ENCODE assay signal across 1 cellular context in the genomic region with DNA sequence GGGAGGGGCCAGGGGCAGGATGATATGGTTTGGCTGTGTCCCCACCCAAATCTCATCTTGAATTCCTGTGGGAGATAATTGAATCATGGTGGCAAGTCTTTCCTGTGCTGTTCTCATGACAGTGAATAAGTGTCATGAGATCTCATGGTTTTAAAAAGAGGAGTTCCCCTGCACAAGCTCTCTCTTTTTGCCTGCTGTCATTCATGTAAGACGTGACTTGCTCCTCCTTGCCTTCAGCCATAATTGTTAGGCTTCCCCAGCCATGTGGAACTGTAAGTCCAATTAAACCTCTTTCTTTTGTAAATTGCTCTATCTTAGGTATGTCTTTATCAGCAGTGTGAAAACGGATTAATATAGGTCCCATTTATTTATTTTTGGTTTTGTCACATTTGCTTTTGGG. TPM values are rescaled to one million over a fixed set of nuclear protein-coding genes. Genes with fewer than 3 reads are reported as not detected.
"Had no signal": no experiment of that assay in that cellular context is flagged by ENCODE, and none has a peak within 500 bp of the region (broad histone marks: within the 10 kb centered on the region; RNA-seq: fewer than 3 reads in every experiment).

No MANE protein-coding gene starts in this region.

RNA-seq across cellular contexts. Expression of gene CCR4, which starts 20.2 kb away (rescaled TPM):
- total RNA-seq: temporal lobe had no signal
